23 cellular contexts compared by ENCODE assay signal in genomic region chr6:38193051-38193450, GRCh38.
"Had no signal": no experiment of that assay in that cellular context is flagged by ENCODE, and none has a peak within 500 bp of the region (broad histone marks: within the 10 kb centered on the region; RNA-seq: fewer than 3 reads in every experiment).

No MANE protein-coding gene starts in this region.

- H3K36me3 ChIP-seq: breast epithelium, left ventricle myocardium inferior, pancreas had no signal

- DNase-seq: activated CD4-positive, alpha-beta memory T cell treated with anti-CD3 and anti-CD28 coated beads, Interleukin-2, amount 10 ng/mL, durations not matched to agents 7 days and 5 days; activated CD4-positive, alpha-beta T cell treated with anti-CD3 and anti-CD28 coated beads for 1 hour; activated CD4-positive, alpha-beta T cell treated with anti-CD3 and anti-CD28 coated beads, Interleukin-2, amount 10 ng/mL, durations not matched to agents 7 days and 5 days; activated naive CD4-positive, alpha-beta T cell; effector CD4-positive, alpha-beta T cell; esophagus squamous epithelium; foreskin melanocyte; left ventricle myocardium inferior; pancreas; psoas muscle; stimulated activated CD4-positive, alpha-beta T cell treated with anti-CD3 and anti-CD28 coated beads, Interleukin-2, amount 100 ng/mL, for 24 hours; stimulated activated naive CD4-positive, alpha-beta T cell; T-helper 2 cell had no signal

- H3K4me3 ChIP-seq: breast epithelium, esophagus squamous epithelium, left ventricle myocardium inferior, lung, pancreas, psoas muscle, smooth muscle cell, suprapubic skin, tibial nerve had no signal

- H3K4me1 Mint-ChIP-seq: activated CD4-positive, alpha-beta memory T cell treated with anti-CD3 and anti-CD28 coated beads, Interleukin-2, amount 10 ng/mL, durations not matched to agents 7 days and 5 days; activated CD4-positive, alpha-beta T cell treated with anti-CD3 and anti-CD28 coated beads, Interleukin-2, amount 10 ng/mL, durations not matched to agents 7 days and 5 days; central memory CD8-positive, alpha-beta T cell had no signal

- H3K9me3 Mint-ChIP-seq: activated CD4-positive, alpha-beta memory T cell treated with anti-CD3 and anti-CD28 coated beads, Interleukin-2, amount 10 ng/mL, durations not matched to agents 7 days and 5 days; activated CD4-positive, alpha-beta T cell treated with anti-CD3 and anti-CD28 coated beads, Interleukin-2, amount 10 ng/mL, durations not matched to agents 7 days and 5 days; activated naive CD4-positive, alpha-beta T cell treated with anti-CD3 and anti-CD28 coated beads, Interleukin-2, amount 50 U/mL, for 72 hours; activated T-helper 2 cell treated with anti-CD3 and anti-CD28 coated beads, Interferon-gamma antibody, Interleukin-2, Interleukin-4, amounts not matched to agents 10 μg/mL and 5 μg/mL and 100 μg/mL, durations not matched to agents 14 hours and 24 hours and 36 hours; central memory CD8-positive, alpha-beta T cell; WTC11 had no signal

- H3K4me1 ChIP-seq: breast epithelium, esophagus squamous epithelium, left ventricle myocardium inferior, pancreas, psoas muscle, suprapubic skin had no signal

- H3K9me3 ChIP-seq: breast epithelium, esophagus squamous epithelium, left ventricle myocardium inferior, pancreas, psoas muscle, suprapubic skin, tibial nerve had no signal

- H3K36me3 Mint-ChIP-seq: activated naive CD4-positive, alpha-beta T cell treated with anti-CD3 and anti-CD28 coated beads, Interleukin-2, amount 50 U/mL, for 72 hours; WTC11 had no signal

- H3K4me3 Mint-ChIP-seq: activated CD4-positive, alpha-beta memory T cell treated with anti-CD3 and anti-CD28 coated beads, Interleukin-2, amount 10 ng/mL, durations not matched to agents 7 days and 5 days; activated CD4-positive, alpha-beta T cell treated with anti-CD3 and anti-CD28 coated beads, Interleukin-2, amount 10 ng/mL, durations not matched to agents 7 days and 5 days; central memory CD8-positive, alpha-beta T cell; WTC11 had no signal

- ATAC-seq: activated naive CD4-positive, alpha-beta T cell treated with anti-CD3 and anti-CD28 coated beads, Interleukin-2, amount 50 U/mL, for 72 hours; psoas muscle had no signal

- H3K27ac ChIP-seq: breast epithelium, epithelial cell of prostate, esophagus squamous epithelium, left ventricle myocardium inferior, pancreas, psoas muscle, suprapubic skin, tibial nerve had no signal

- H3K27me3 ChIP-seq: breast epithelium, esophagus squamous epithelium, pancreas, suprapubic skin, tibial nerve had no signal

- H3K27ac Mint-ChIP-seq: activated CD4-positive, alpha-beta memory T cell treated with anti-CD3 and anti-CD28 coated beads, Interleukin-2, amount 10 ng/mL, durations not matched to agents 7 days and 5 days; activated CD4-positive, alpha-beta T cell treated with anti-CD3 and anti-CD28 coated beads, Interleukin-2, amount 10 ng/mL, durations not matched to agents 7 days and 5 days; activated T-helper 2 cell treated with anti-CD3 and anti-CD28 coated beads, Interferon-gamma antibody, Interleukin-2, Interleukin-4, amounts not matched to agents 10 μg/mL and 5 μg/mL and 100 μg/mL, durations not matched to agents 14 hours and 24 hours and 36 hours had no signal

- H3K27me3 Mint-ChIP-seq: activated CD4-positive, alpha-beta memory T cell treated with anti-CD3 and anti-CD28 coated beads, Interleukin-2, amount 10 ng/mL, durations not matched to agents 7 days and 5 days; activated CD4-positive, alpha-beta T cell treated with anti-CD3 and anti-CD28 coated beads, Interleukin-2, amount 10 ng/mL, durations not matched to agents 7 days and 5 days; central memory CD8-positive, alpha-beta T cell had no signal

- H3K4me2 ChIP-seq: smooth muscle cell had no signal
